In the genomic region with DNA sequence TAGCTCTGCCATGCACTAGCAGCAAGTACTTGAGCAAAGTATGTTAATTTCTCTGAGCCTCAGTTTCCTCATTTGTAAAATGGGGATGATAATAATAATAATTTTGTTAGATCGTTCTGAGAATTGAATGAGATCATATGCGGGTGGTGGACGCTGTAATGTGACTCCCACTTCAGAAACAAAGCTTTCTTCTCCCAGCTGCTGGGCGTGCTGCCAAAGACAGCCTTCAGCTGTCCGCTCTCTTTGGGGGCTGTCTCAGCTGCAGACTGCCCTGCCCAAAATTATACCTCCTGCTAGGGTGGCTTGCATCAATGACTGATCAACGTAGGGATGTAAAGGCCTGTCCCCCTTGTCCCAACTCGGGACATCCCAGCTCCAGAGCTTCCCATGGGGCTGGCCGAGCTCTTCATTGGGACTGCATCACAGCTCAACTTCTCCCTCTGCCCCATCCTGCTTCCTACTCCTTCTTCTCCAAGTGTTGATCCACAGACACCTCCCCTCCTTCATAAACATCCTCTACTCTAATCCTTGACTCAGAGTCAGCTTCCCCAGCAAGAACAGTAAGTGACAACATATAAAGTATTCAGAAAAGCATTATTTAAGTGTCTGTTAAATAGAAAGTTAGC, we compare ENCODE assay signal across 10 cellular contexts. TPM values are rescaled to one million over a fixed set of nuclear protein-coding genes. Genes with fewer than 3 reads are reported as not detected.
DNase-seq lines count a peak whose midpoint lies in the region; ATAC-seq, FAIRE-seq and TF ChIP-seq lines count a peak whose summit lies in the region.
"Had no signal": no experiment of that assay in that cellular context is flagged by ENCODE, and none has a peak within 500 bp of the region (broad histone marks: within the 10 kb centered on the region; RNA-seq: fewer than 3 reads in every experiment).

No MANE protein-coding gene starts in this region.

- no peaks in the 10 kb centered on the region for H3K36me3 ChIP-seq in breast epithelium
- no peaks in the 10 kb centered on the region for H3K36me3 ChIP-seq in RWPE2 (ENCODE audit: low read depth)

- H3K27ac Mint-ChIP-seq in MCF 10A (ENCODE audit: low read depth, unreplicated experiment), result no peak overlapping the region
- H3K27ac Mint-ChIP-seq in T-helper 2 cell treated with Interferon-gamma antibody and Interleukin-4, amounts not matched to agents 5 μg/mL and 100 μg/mL, for 36 hours, result no peak overlapping the region
- H3K27ac Mint-ChIP-seq: WTC11 had no signal

- H3K4me3 ChIP-seq in breast epithelium (no peak overlapping the region), RWPE2 (ENCODE audit: severe bottlenecking) (no peak overlapping the region)
- H3K4me3 ChIP-seq: A549 had no signal

- H3K4me1 ChIP-seq in breast epithelium, result no peaks in the 10 kb centered on the region
- no peaks in the 10 kb centered on the region for H3K4me1 ChIP-seq in RWPE2 (ENCODE audit: insufficient read depth, poor library complexity, severe bottlenecking)
- H3K4me1 ChIP-seq: A549 had no signal

- H3K27me3 Mint-ChIP-seq in MCF 10A (ENCODE audit: insufficient read depth, unreplicated experiment), result peaks cover 65% of the 10 kb centered on the region
- peaks cover 8% of the 10 kb centered on the region for H3K27me3 Mint-ChIP-seq in T-helper 2 cell treated with Interferon-gamma antibody and Interleukin-4, amounts not matched to agents 5 μg/mL and 100 μg/mL, for 36 hours (ENCODE audit: low read depth)

- DNase-seq in MCF 10A (ENCODE audit: unreplicated experiment), result peak; percentile 51
- no peak for DNase-seq in breast epithelium (ENCODE audit: low spot score in 2 of 2)
- DNase-seq in RWPE2 (ENCODE audit: low spot score), result no peak
- DNase-seq in head of caudate nucleus, result peak; percentile 63 to 94 (median 85)
- DNase-seq in urothelium cell line (ENCODE audit: low spot score), result peak; percentile 83
- no peak for DNase-seq in T-helper 2 cell treated with Interferon-gamma antibody and Interleukin-4, amounts not matched to agents 5 μg/mL and 100 μg/mL, for 36 hours (ENCODE audit: low spot score)
- DNase-seq in KBM-7, result no peak
- DNase-seq in AML-193 (lab: John Stamatoyannopoulos, UW), result no peak

- intact Hi-C loops in MCF 10A (cut with micrococcal nuclease) (no loop called here), breast epithelium (cut with DNase I; ENCODE audit: low total_unique reads) (no loop called here), head of caudate nucleus (cut with DNase I) (no loop called here)

- peak; percentile 58; the same call in 2 of the 3 replicates for ATAC-seq in RWPE2 (ENCODE audit: low read depth)
- ATAC-seq: A549, WTC11 had no signal

- H3K4me1 Mint-ChIP-seq in MCF 10A (ENCODE audit: insufficient read depth, unreplicated experiment), result peaks cover 4% of the 10 kb centered on the region
- H3K4me1 Mint-ChIP-seq in T-helper 2 cell treated with Interferon-gamma antibody and Interleukin-4, amounts not matched to agents 5 μg/mL and 100 μg/mL, for 36 hours (ENCODE audit: low read depth), result no peaks in the 10 kb centered on the region

- POLR2A ChIA-PET in MCF 10A (lab: Yijun Ruan, JAX), result no interaction called here

- no peak overlapping the region for H3K27ac ChIP-seq in breast epithelium
- H3K27ac ChIP-seq in RWPE2 (ENCODE audit: poor library complexity, severe bottlenecking), result no peak overlapping the region
- H3K27ac ChIP-seq: A549 had no signal

- TF ChIP-seq CTCF in MCF 10A (IDR thresholded peaks at IDR 0.05; ENCODE audit: unreplicated experiment) (no peak), breast epithelium (IDR thresholded peaks at IDR 0.05) (no peak), RWPE2 (IDR thresholded peaks at IDR 0.05; ENCODE audit: poor library complexity, severe bottlenecking) (no peak)

- in situ Hi-C loops in KBM-7 (cut with MboI; ENCODE audit: low pct_unique_long_range_greater_than_20kb, low sequenced_read_pairs), result no loop called here

- CTCF ChIA-PET in MCF 10A (lab: Yijun Ruan, JAX), result interaction anchor here (0.7 to 2.1 kb wide), 6 partner anchors 9 to 63 kb away, joined by 3 to 17 read pairs (median 5); no protein-coding TSS in a partner anchor

- H3K4me3 Mint-ChIP-seq in MCF 10A (ENCODE audit: unreplicated experiment), result no peak overlapping the region
- no peak overlapping the region for H3K4me3 Mint-ChIP-seq in T-helper 2 cell treated with Interferon-gamma antibody and Interleukin-4, amounts not matched to agents 5 μg/mL and 100 μg/mL, for 36 hours
- H3K4me3 Mint-ChIP-seq: WTC11 had no signal

- no peaks in the 10 kb centered on the region for H3K27me3 ChIP-seq in breast epithelium
- H3K27me3 ChIP-seq in RWPE2 (ENCODE audit: insufficient read depth, poor library complexity, severe bottlenecking), result no peaks in the 10 kb centered on the region

- H3K36me3 Mint-ChIP-seq in MCF 10A (ENCODE audit: insufficient read depth, unreplicated experiment), result no peaks in the 10 kb centered on the region
- no peaks in the 10 kb centered on the region for H3K36me3 Mint-ChIP-seq in T-helper 2 cell treated with Interferon-gamma antibody and Interleukin-4, amounts not matched to agents 5 μg/mL and 100 μg/mL, for 36 hours (ENCODE audit: low read depth)
- H3K36me3 Mint-ChIP-seq: WTC11 had no signal

- peaks cover 13% of the 10 kb centered on the region for H3K9me3 Mint-ChIP-seq in MCF 10A (ENCODE audit: unreplicated experiment)
- no peaks in the 10 kb centered on the region for H3K9me3 Mint-ChIP-seq in T-helper 2 cell treated with Interferon-gamma antibody and Interleukin-4, amounts not matched to agents 5 μg/mL and 100 μg/mL, for 36 hours

- H3K9me3 ChIP-seq in breast epithelium (no peaks in the 10 kb centered on the region), RWPE2 (ENCODE audit: severe bottlenecking) (no peaks in the 10 kb centered on the region)
- H3K9me3 ChIP-seq: A549 had no signal

- no peak for TF ChIP-seq POLR2A in breast epithelium (IDR thresholded peaks at IDR 0.05)

- FAIRE-seq in urothelium cell line (lab: Jason Lieb, UNC), result peak; percentile 67
- FAIRE-seq: A549 had no signal

- BruUV-seq in MCF 10A (replicated peaks; lab: Mats Ljungman, UMichigan), result no TSS peak

RNA-seq across cellular contexts. Expression of gene CDH5, which starts 30.7 kb away (rescaled TPM):
- total RNA-seq in MCF 10A (2022), result not detected in 2 replicates
- total RNA-seq in breast epithelium, result 10 to 100 TPM; 19.2 to 52.8 (median 45.1) TPM

Comparison
In these comparisons a context has a peak if more than half of its experiments do, and no peak if none do; other contexts are left out.
1. DNase-seq: peak in MCF 10A (single experiment), head of caudate nucleus (42 of 42) and urothelium cell line (single experiment); none in breast epithelium (0 of 2), RWPE2 (single experiment), T-helper 2 cell treated with Interferon-gamma antibody and Interleukin-4, amounts not matched to agents 5 μg/mL and 100 μg/mL, for 36 hours (single experiment), KBM-7 (single experiment) and AML-193 (0 of 2).
2. RNA of gene CDH5, which starts 30.7 kb away (total RNA-seq): 19.2 to 52.8 TPM in breast epithelium; not detected in MCF 10A; every median in the first group is over 10 times any median in the second.